Comparison of ENCODE assay signal across 19 cellular contexts in the genomic region with DNA sequence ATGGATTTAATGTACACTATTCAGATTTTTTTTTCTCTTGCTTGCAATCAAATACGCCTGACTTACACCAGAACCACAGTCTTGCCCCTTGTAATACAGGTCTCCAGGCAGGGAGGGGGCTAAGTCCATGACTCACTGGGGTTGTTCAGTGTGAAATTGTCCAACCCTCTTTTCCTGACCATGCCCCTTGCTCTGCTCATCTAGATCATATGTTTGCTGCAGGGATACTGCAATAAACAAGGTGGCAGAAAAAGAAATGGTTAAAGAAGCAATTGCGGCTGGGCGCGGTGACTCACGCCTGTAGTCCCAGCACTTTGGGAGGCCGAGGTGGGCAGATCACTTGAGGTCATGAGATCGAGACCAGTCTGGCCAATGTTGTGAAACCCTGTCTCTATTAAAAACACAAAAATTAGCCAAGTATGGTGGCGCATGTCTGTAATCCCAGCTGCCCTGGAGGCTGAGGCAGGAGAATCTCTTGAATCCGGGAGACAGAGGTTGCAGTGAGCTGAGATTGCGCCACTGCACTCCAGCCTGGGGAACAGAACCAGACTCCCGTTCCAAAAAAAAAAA.
"Had no signal": no experiment of that assay in that cellular context is flagged by ENCODE, and none has a peak within 500 bp of the region (broad histone marks: within the 10 kb centered on the region; RNA-seq: fewer than 3 reads in every experiment).

No MANE protein-coding gene starts in this region.

- H3K9me3 ChIP-seq: right atrium auricular region, sigmoid colon, suprapubic skin, tibial artery, upper lobe of right lung had no signal

- H3K4me1 ChIP-seq: right atrium auricular region, sigmoid colon, suprapubic skin, upper lobe of right lung had no signal

- H3K36me3 Mint-ChIP-seq: naive thymus-derived CD4-positive, alpha-beta T cell had no signal

- H3K9me3 Mint-ChIP-seq: endodermal cell, neural crest cell had no signal

- H3K27ac Mint-ChIP-seq: endodermal cell; naive thymus-derived CD4-positive, alpha-beta T cell had no signal

- H3K4me2 ChIP-seq: hepatocyte had no signal

- H3K27me3 ChIP-seq: hepatocyte, right atrium auricular region had no signal

- DNase-seq: effector CD4-positive, alpha-beta T cell; endodermal cell; erythroblast; foreskin melanocyte; head of caudate nucleus; kidney glomerular epithelial cell; mammary epithelial cell; naive thymus-derived CD4-positive, alpha-beta T cell; sigmoid colon; stimulated activated CD4-positive, alpha-beta T cell treated with anti-CD3 and anti-CD28 coated beads, Interleukin-2, amount 100 ng/mL, for 24 hours; stimulated activated naive CD8-positive, alpha-beta T cell treated with anti-CD3 and anti-CD28 coated beads, Interleukin-15, Interleukin-2, amounts not matched to agents 100 U/mL and 50 U/mL, for 24 hours; tibial artery; upper lobe of right lung had no signal

- H3K4me1 Mint-ChIP-seq: endodermal cell, neural crest cell had no signal

- H3K4me3 ChIP-seq: coronary artery, hepatocyte, right atrium auricular region, sigmoid colon, skin epidermis, suprapubic skin, tibial artery, upper lobe of right lung had no signal

- H3K27ac ChIP-seq: coronary artery, hepatocyte, right atrium auricular region, sigmoid colon, skin epidermis, suprapubic skin, tibial artery, upper lobe of right lung had no signal

- H3K36me3 ChIP-seq: right atrium auricular region, sigmoid colon, suprapubic skin, tibial artery, upper lobe of right lung had no signal

- H3K4me3 Mint-ChIP-seq: endodermal cell; naive thymus-derived CD4-positive, alpha-beta T cell; neural crest cell had no signal

- ATAC-seq: naive thymus-derived CD4-positive, alpha-beta T cell; stimulated activated naive CD8-positive, alpha-beta T cell treated with anti-CD3 and anti-CD28 coated beads, Interleukin-15, Interleukin-2, amounts not matched to agents 100 U/mL and 50 U/mL, for 24 hours; upper lobe of right lung had no signal
